9 cellular contexts compared by ENCODE assay signal in the genomic region with DNA sequence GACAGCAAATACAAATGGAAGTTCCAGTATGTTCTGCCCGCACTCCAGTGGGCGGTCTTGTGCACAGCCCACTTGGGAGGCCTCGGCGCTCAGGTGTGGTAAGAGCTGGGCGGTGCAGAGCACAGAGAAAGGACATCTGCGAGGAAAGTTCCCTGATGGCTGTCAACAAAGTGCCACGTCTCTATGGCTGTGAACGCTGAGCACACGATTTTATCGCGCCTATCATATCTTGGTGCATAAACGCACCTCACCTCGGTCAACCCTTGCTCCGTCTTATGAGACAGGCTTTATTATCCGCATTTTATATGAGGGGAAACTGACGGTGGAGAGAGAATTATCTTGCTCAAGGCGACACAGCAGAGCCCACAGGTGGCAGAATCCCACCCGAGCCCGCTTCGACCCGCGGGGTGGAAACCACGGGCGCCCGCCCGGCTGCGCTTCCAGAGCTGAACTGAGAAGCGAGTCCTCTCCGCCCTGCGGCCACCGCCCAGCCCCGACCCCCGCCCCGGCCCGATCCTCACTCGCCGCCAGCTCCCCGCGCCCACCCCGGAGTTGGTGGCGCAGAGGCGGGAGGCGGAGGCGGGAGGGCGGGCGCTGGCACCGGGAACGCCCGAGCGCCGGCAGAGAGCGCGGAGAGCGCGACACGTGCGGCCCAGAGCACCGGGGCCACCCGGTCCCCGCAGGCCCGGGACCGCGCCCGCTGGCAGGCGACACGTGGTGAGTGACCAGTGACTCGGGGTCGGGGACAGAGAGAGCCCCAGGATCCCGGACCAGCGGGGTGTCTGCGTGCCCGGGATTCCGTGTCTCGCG. TPM values are rescaled to one million over a fixed set of nuclear protein-coding genes. Genes with fewer than 3 reads are reported as not detected.
DNase-seq lines count a peak whose midpoint lies in the region; ATAC-seq and TF ChIP-seq lines count a peak whose summit lies in the region.
"Had no signal": no experiment of that assay in that cellular context is flagged by ENCODE, and none has a peak within 500 bp of the region (broad histone marks: within the 10 kb centered on the region; RNA-seq: fewer than 3 reads in every experiment).

A gene with protein sequence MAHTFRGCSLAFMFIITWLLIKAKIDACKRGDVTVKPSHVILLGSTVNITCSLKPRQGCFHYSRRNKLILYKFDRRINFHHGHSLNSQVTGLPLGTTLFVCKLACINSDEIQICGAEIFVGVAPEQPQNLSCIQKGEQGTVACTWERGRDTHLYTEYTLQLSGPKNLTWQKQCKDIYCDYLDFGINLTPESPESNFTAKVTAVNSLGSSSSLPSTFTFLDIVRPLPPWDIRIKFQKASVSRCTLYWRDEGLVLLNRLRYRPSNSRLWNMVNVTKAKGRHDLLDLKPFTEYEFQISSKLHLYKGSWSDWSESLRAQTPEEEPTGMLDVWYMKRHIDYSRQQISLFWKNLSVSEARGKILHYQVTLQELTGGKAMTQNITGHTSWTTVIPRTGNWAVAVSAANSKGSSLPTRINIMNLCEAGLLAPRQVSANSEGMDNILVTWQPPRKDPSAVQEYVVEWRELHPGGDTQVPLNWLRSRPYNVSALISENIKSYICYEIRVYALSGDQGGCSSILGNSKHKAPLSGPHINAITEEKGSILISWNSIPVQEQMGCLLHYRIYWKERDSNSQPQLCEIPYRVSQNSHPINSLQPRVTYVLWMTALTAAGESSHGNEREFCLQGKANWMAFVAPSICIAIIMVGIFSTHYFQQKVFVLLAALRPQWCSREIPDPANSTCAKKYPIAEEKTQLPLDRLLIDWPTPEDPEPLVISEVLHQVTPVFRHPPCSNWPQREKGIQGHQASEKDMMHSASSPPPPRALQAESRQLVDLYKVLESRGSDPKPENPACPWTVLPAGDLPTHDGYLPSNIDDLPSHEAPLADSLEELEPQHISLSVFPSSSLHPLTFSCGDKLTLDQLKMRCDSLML (plus strand): TSS at position 623 of the 810 bp plus-strand sequence. CDS start 12,496 bp downstream, outside the sequence.

- no peaks in the 10 kb centered on the region for H3K36me3 ChIP-seq in left lung

- in situ Hi-C loops in astrocyte of the cerebellum (cut with HindIII; ENCODE audit: low sequenced_read_pairs), result no loop called here

- peak; percentile 66 for ATAC-seq in HG02678 (IDR thresholded peaks at IDR 0.05; ENCODE audit: unreplicated experiment)
- ATAC-seq in SK-N-SH treated with all-trans-retinoic acid at 6 μM for 48 hours, result peak; percentile 58
- peak; percentile 87 for ATAC-seq in left lung

- no peaks in the 10 kb centered on the region for H3K9me3 ChIP-seq in left lung

- TF ChIP-seq CTCF in astrocyte of the cerebellum (IDR thresholded peaks at IDR 0.05; ENCODE audit: low read depth, low read length, missing control alignments) (no peak), left lung (IDR thresholded peaks at IDR 0.05) (no peak)

- DNase-seq in DMS53 (lab: John Stamatoyannopoulos, UW) (peak; percentile 81), astrocyte of the cerebellum (ENCODE audit: low read depth) (no peak), left lung (peak in 1 of 2 donors; percentile 80), EL (no peak), Ammon's horn (ENCODE audit: low spot score) (no peak)
- DNase-seq in stimulated activated CD4-positive, alpha-beta T cell treated with anti-CD3 and anti-CD28 coated beads, TNF-alpha, amount 100 ng/mL, for 48 hours (ENCODE audit: low read depth in 3 of 3), result peak in 2 of 3 donors; percentile 32 to 50

- H3K27ac ChIP-seq in left lung, result no peak within 1 kb of the TSS
- H3K27ac ChIP-seq: epithelial cell of prostate had no signal

- H3K27me3 ChIP-seq in left lung, result peaks cover 32 to 51% of the 10 kb centered on the region in 2 donors

- peak within 1 kb of the TSS; percentile 38 for H3K4me3 ChIP-seq in astrocyte of the cerebellum (ENCODE audit: low read depth, low read length)
- H3K4me3 ChIP-seq in left lung, result peak within 1 kb of the TSS; percentile 20 to 44

- peaks cover 3 to 13% of the 10 kb centered on the region in 2 donors for H3K4me1 ChIP-seq in left lung

- intact Hi-C loops in left lung (cut with DNase I), result no loop called here

TF ChIP-seq in SK-N-SH treated with all-trans-retinoic acid at 6 μM for 48 hours, 23 proteins besides CTCF, POLR2A, EP300 and RAD21:
- TF ChIP-seq GLIS3 (CRISPR knock-in tag; IDR thresholded peaks at IDR 0.05) (no peak), ZNF565 (CRISPR knock-in tag; conservative IDR thresholded peaks at IDR 0.05; ENCODE audit: low read depth) (no peak), ISL1 (CRISPR knock-in tag; IDR thresholded peaks at IDR 0.05) (no peak), ESRRG (CRISPR knock-in tag; IDR thresholded peaks at IDR 0.05) (no peak), CSDC2 (CRISPR knock-in tag; IDR thresholded peaks at IDR 0.05) (no peak)

RNA-seq across cellular contexts. Expression of the gene that starts here (rescaled TPM):
- 1 to 10 TPM in 1 of 2 donors, under 1 TPM in 1; 0.90 to 1.1 TPM for total RNA-seq in left lung

Comparison
In these comparisons a context has a peak if more than half of its experiments do, and no peak if none do; other contexts are left out.
1. DNase-seq: peak in DMS53 (single experiment) and stimulated activated CD4-positive, alpha-beta T cell treated with anti-CD3 and anti-CD28 coated beads, TNF-alpha, amount 100 ng/mL, for 48 hours (2 of 3); none in astrocyte of the cerebellum (single experiment), EL (single experiment) and Ammon's horn (single experiment).
2. Peak in every context shown above with its lines, with median percentiles within 50 percentile points of each other: ATAC-seq.